ENCODE assay signal across 1 cellular context in genomic region chr5:142098275-142098674, GRCh38.
TF ChIP-seq lines count a peak whose summit lies in the region.

No MANE protein-coding gene starts in this region.

TF ChIP-seq in HEK293, 187 proteins besides CTCF, POLR2A, EP300 and RAD21:
- 0 out of 2 replicates have a peak, but pooled peaks have one; percentile 37 for TF ChIP-seq PRDM6 (tag by site-specific recombination; IDR thresholded peaks at IDR 0.05)
- TF ChIP-seq ZNF362 (tag by site-specific recombination; IDR thresholded peaks at IDR 0.05) = peak; percentile 98
- TF ChIP-seq REST (tag by site-specific recombination; IDR thresholded peaks at IDR 0.05) = peak; percentile 58; the same call in 1 of the 2 replicates
- TF ChIP-seq GLIS1 (tag by site-specific recombination; IDR thresholded peaks at IDR 0.05) = no peak
TF ChIP-seq in HEK293: peak in this region for 3.
